23 cellular contexts compared by ENCODE assay signal in genomic region chr3:102085431-102086226, GRCh38.
DNase-seq lines count a peak whose midpoint lies in the region; ATAC-seq and TF ChIP-seq lines count a peak whose summit lies in the region.
"Had no signal": no experiment of that assay in that cellular context is flagged by ENCODE, and none has a peak within 500 bp of the region (broad histone marks: within the 10 kb centered on the region; RNA-seq: fewer than 3 reads in every experiment).

No MANE protein-coding gene starts in this region.

- H3K4me3 Mint-ChIP-seq in activated T-cell treated with anti-CD3 and anti-CD28 coated beads, Interleukin-2, amount 50 U/mL, for 72 hours = peak overlapping the region; percentile 39 to 68
- H3K4me3 Mint-ChIP-seq: neural progenitor cell had no signal

- ATAC-seq in GM19463 (IDR thresholded peaks at IDR 0.05; ENCODE audit: unreplicated experiment) = peak; percentile 63
- peak; percentile 86 for ATAC-seq in activated T-cell treated with anti-CD3 and anti-CD28 coated beads, Interleukin-2, amount 50 U/mL, for 72 hours (replicated peaks in 1 of 2)
- ATAC-seq in GM21576 (IDR thresholded peaks at IDR 0.05; ENCODE audit: unreplicated experiment) = no peak
- ATAC-seq: heart left ventricle, Panc1, SK-N-SH treated with all-trans-retinoic acid at 6 μM for 48 hours had no signal

- intact Hi-C loops in posterior cingulate gyrus (cut with DNase I) = no loop called here

- no peak overlapping the region for H3K9ac ChIP-seq in mucosa of rectum (ENCODE audit: low read depth in 1 of 2, low read length in 2 of 2)
- H3K9ac ChIP-seq: neural progenitor cell had no signal

- no peaks in the 10 kb centered on the region for H3K27me3 ChIP-seq in BJ (ENCODE audit: control insufficient read depth, insufficient read depth, low read length)
- H3K27me3 ChIP-seq in mucosa of rectum (ENCODE audit: control insufficient read depth in 2 of 2, insufficient read depth in 2 of 2, low read length in 2 of 2) = no peaks in the 10 kb centered on the region
- H3K27me3 ChIP-seq: BE2C, esophagus squamous epithelium, heart left ventricle, neural progenitor cell had no signal

- POLR2A ChIA-PET in BJ (lab: Charles Lee) = interaction anchor here (0.5 kb wide), 1 partner anchor 15 kb away, joined by 3 read pairs; no protein-coding TSS in a partner anchor

- H3K36me3 ChIP-seq in BJ (ENCODE audit: control insufficient read depth, insufficient read depth, low read length) = no peaks in the 10 kb centered on the region
- no peaks in the 10 kb centered on the region for H3K36me3 ChIP-seq in mucosa of rectum (ENCODE audit: control insufficient read depth in 2 of 2, insufficient read depth in 2 of 2, low read length in 2 of 2)
- H3K36me3 ChIP-seq: BE2C, esophagus squamous epithelium, HAP-1, heart left ventricle, neural progenitor cell, thoracic aorta had no signal

- DNase-seq in BJ (ENCODE audit: low read depth) = peak; percentile 69
- DNase-seq in activated T-cell treated with anti-CD3 and anti-CD28 coated beads, Interleukin-2, amount 50 U/mL, for 72 hours = peak; percentile 42 to 43
- no peak for DNase-seq in NCI-H2029 (lab: John Stamatoyannopoulos, UW)
- DNase-seq in SK-N-DZ (ENCODE audit: low spot score) = no peak
- DNase-seq in posterior cingulate gyrus = no peak
- DNase-seq: amniotic stem cell; BE2C; central memory CD4-positive, alpha-beta T cell; effector CD4-positive, alpha-beta T cell; esophagus squamous epithelium; heart left ventricle; islet precursor cell; MM.1S; NCI-H1694 treated with DMSO at 0.1 percent for 48 hours; NCI-H510A had no signal

- H3K4me3 ChIP-seq in BJ (ENCODE audit: low read depth, low read length) = no peak overlapping the region
- H3K4me3 ChIP-seq in mucosa of rectum (ENCODE audit: low read length in 2 of 2) = no peak overlapping the region
- H3K4me3 ChIP-seq: esophagus squamous epithelium, HAP-1, heart left ventricle, neural progenitor cell, thoracic aorta had no signal

- H3K36me3 Mint-ChIP-seq in activated T-cell treated with anti-CD3 and anti-CD28 coated beads, Interleukin-2, amount 50 U/mL, for 72 hours (ENCODE audit: insufficient read depth in 2 of 2) = peaks cover 4 to 12% of the 10 kb centered on the region in 2 donors
- H3K36me3 Mint-ChIP-seq: neural progenitor cell had no signal

- no peaks in the 10 kb centered on the region for H3K27me3 Mint-ChIP-seq in activated T-cell treated with anti-CD3 and anti-CD28 coated beads, Interleukin-2, amount 50 U/mL, for 72 hours (ENCODE audit: low read depth)

- H3K4me1 ChIP-seq in mucosa of rectum (ENCODE audit: control insufficient read depth in 2 of 2, insufficient read depth in 2 of 2, low read length in 2 of 2) = peaks cover 15 to 31% of the 10 kb centered on the region in 2 donors
- H3K4me1 ChIP-seq: esophagus squamous epithelium, HAP-1 had no signal

- CTCF ChIA-PET in BJ (lab: Yijun Ruan, JAX) = interaction anchor here (0.6 to 1.9 kb wide), 5 partner anchors 55 to 140 kb away, joined by 3 to 9 read pairs (median 3); no protein-coding TSS in a partner anchor

- H3K9me3 Mint-ChIP-seq in activated T-cell treated with anti-CD3 and anti-CD28 coated beads, Interleukin-2, amount 50 U/mL, for 72 hours = peaks cover 4 to 5% of the 10 kb centered on the region in 2 donors
- H3K9me3 Mint-ChIP-seq: neural progenitor cell had no signal

- H3K4me1 Mint-ChIP-seq in activated T-cell treated with anti-CD3 and anti-CD28 coated beads, Interleukin-2, amount 50 U/mL, for 72 hours (ENCODE audit: low read depth) = peaks cover 59% of the 10 kb centered on the region

- H3K27ac Mint-ChIP-seq in activated T-cell treated with anti-CD3 and anti-CD28 coated beads, Interleukin-2, amount 50 U/mL, for 72 hours = peak overlapping the region; percentile 84
- H3K27ac Mint-ChIP-seq: neural progenitor cell had no signal

- no peak for TF ChIP-seq CTCF in BJ (IDR thresholded peaks at IDR 0.05; ENCODE audit: insufficient read depth, low read depth, low read length)

- H3K9me3 ChIP-seq in mucosa of rectum (ENCODE audit: control insufficient read depth in 2 of 2, low read length in 2 of 2) = no peaks in the 10 kb centered on the region
- H3K9me3 ChIP-seq: BE2C, esophagus squamous epithelium, HAP-1, heart left ventricle, thoracic aorta had no signal

- H3K27ac ChIP-seq in mucosa of rectum (ENCODE audit: low read depth in 2 of 2, low read length in 2 of 2) = peak overlapping the region; percentile 43 to 77
- H3K27ac ChIP-seq: esophagus squamous epithelium, heart left ventricle, neural progenitor cell, thoracic aorta had no signal

Comparison
In these comparisons a context has a peak if more than half of its experiments do, and no peak if none do; other contexts are left out.
1. DNase-seq: peak in BJ (single experiment) and activated T-cell treated with anti-CD3 and anti-CD28 coated beads, Interleukin-2, amount 50 U/mL, for 72 hours (2 of 2); none in NCI-H2029 (single experiment), SK-N-DZ (single experiment) and posterior cingulate gyrus (0 of 10).